In genomic region chr18:35756506-35757117, GRCh38 we compare ENCODE assay signal across 8 cellular contexts.
DNase-seq lines count a peak whose midpoint lies in the region; ATAC-seq, FAIRE-seq and TF ChIP-seq lines count a peak whose summit lies in the region.

No MANE protein-coding gene starts in this region.

- TF ChIP-seq CTCF in WI38 (IDR thresholded peaks at IDR 0.05; ENCODE audit: low read depth, low read length) (peak; percentile 52), colonic mucosa (IDR thresholded peaks at IDR 0.05) (peak; percentile 68), liver (IDR thresholded peaks at IDR 0.05; ENCODE audit: low read depth, low read length, missing input control) (peak; percentile 73)

- FAIRE-seq in G401.6 (lab: Jason Lieb, UNC): peak; percentile 23

- H3K27me3 ChIP-seq in colonic mucosa: no peaks in the 10 kb centered on the region
- H3K27me3 ChIP-seq in liver (ENCODE audit: control insufficient read depth in 4 of 4, insufficient read depth in 4 of 4, low read length in 3 of 4): no peaks in the 10 kb centered on the region

- ATAC-seq in HG02870 (IDR thresholded peaks at IDR 0.05; ENCODE audit: unreplicated experiment) (peak; percentile 62), GM21576 (IDR thresholded peaks at IDR 0.05; ENCODE audit: unreplicated experiment) (no peak)

- H3K4me3 ChIP-seq in WI38 (ENCODE audit: low read depth, low read length) (no peak overlapping the region), colonic mucosa (no peak overlapping the region), liver (ENCODE audit: low read depth in 1 of 3, low read length in 3 of 3) (no peak overlapping the region)

- H3K9ac ChIP-seq in colonic mucosa (ENCODE audit: low read depth in 2 of 2, low read length in 2 of 2): no peak overlapping the region
- no peak overlapping the region for H3K9ac ChIP-seq in liver (ENCODE audit: low read depth in 1 of 2, low read length in 2 of 2)

- H3K4me1 ChIP-seq in colonic mucosa: no peaks in the 10 kb centered on the region
- H3K4me1 ChIP-seq in liver (ENCODE audit: control insufficient read depth in 4 of 4, insufficient read depth in 4 of 4, low read length in 3 of 4): no peaks in the 10 kb centered on the region

- intact Hi-C loops in colonic mucosa (cut with DNase I): loop anchor here (2.0 to 10.0 kb wide), 2 partner anchors 194 to 528 kb away; no protein-coding TSS in a partner anchor

- H3K9me3 ChIP-seq in colonic mucosa (no peaks in the 10 kb centered on the region), liver (ENCODE audit: control insufficient read depth in 4 of 4, low read length in 3 of 4) (no peaks in the 10 kb centered on the region)

- peak; percentile 91 to 92 for TF ChIP-seq RAD21 in liver (IDR thresholded peaks at IDR 0.05)

- H3K36me3 ChIP-seq in colonic mucosa (no peaks in the 10 kb centered on the region), liver (ENCODE audit: control insufficient read depth in 4 of 4, insufficient read depth in 3 of 4, low read depth in 1 of 4, low read length in 3 of 4) (no peaks in the 10 kb centered on the region)

- H3K27ac ChIP-seq in colonic mucosa (no peak overlapping the region), liver (ENCODE audit: low read depth in 1 of 2, low read length in 2 of 2) (no peak overlapping the region)

- DNase-seq in NCI-H2171 treated with DMSO at 0.1 percent for 48 hours (lab: John Stamatoyannopoulos, UW) (peak; percentile 84), colonic mucosa (peak; percentile 55)
- peak; percentile 15 for DNase-seq in stimulated activated CD8-positive, alpha-beta memory T cell treated with anti-CD3 and anti-CD28 coated beads, Interleukin-12 subunit alpha, Interleukin-12 subunit beta, amount 100 ng/mL, for 24 hours (ENCODE audit: extremely low read depth)

- WGBS in liver: 19% methylated on average over 5 of the region's 5 CpGs

TF ChIP-seq in liver, 16 proteins besides CTCF, POLR2A, EP300 and RAD21:
- no peak for TF ChIP-seq SP1 (IDR thresholded peaks at IDR 0.05)
- TF ChIP-seq ZBTB33 (IDR thresholded peaks at IDR 0.05): no peak
- no peak for TF ChIP-seq JUND (IDR thresholded peaks at IDR 0.05)
- no peak for TF ChIP-seq REST (IDR thresholded peaks at IDR 0.05)
- TF ChIP-seq ATF3 (IDR thresholded peaks at IDR 0.05): no peak
- TF ChIP-seq FOXA2 (IDR thresholded peaks at IDR 0.05): no peak
- no peak for TF ChIP-seq FOXA1 (IDR thresholded peaks at IDR 0.05)
- no peak for TF ChIP-seq HNF4A (conservative IDR thresholded peaks at IDR 0.05)

Comparison
In these comparisons a context has a peak if more than half of its experiments do, and no peak if none do; other contexts are left out.
1. DNase-seq: peak in every context shown above with its lines; median percentile 84 in NCI-H2171 treated with DMSO at 0.1 percent for 48 hours; 55 in colonic mucosa; 15 in stimulated activated CD8-positive, alpha-beta memory T cell treated with anti-CD3 and anti-CD28 coated beads, Interleukin-12 subunit alpha, Interleukin-12 subunit beta, amount 100 ng/mL, for 24 hours.